ENCODE assay signal across 15 cellular contexts in the genomic region with DNA sequence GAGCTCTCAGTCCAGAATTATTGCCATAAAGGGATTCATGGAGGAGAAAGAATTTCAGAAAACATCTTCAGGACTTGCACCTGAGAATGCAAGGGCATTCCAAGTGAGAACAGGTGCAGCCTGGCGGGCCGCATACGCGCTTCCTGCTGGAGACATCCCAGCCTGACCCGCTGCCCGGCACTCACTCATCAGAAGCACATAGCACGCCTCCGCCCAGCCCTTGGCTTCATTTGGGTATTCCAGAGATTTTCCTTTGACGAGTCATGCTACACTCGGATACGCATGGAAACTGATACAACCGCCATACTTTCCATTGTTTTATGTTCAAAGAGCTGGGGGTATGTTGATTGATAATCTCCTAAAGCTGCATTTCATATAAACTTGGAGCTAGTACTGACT.
DNase-seq lines count a peak whose midpoint lies in the region; ATAC-seq and TF ChIP-seq lines count a peak whose summit lies in the region.
"Had no signal": no experiment of that assay in that cellular context is flagged by ENCODE, and none has a peak within 500 bp of the region (broad histone marks: within the 10 kb centered on the region; RNA-seq: fewer than 3 reads in every experiment).

No MANE protein-coding gene starts in this region.

- H3K4me1 Mint-ChIP-seq in CD8-positive, alpha-beta memory T cell = peaks cover 36 to 44% (median 39%) of the 10 kb centered on the region in 3 donors
- peaks cover 31% of the 10 kb centered on the region for H3K4me1 Mint-ChIP-seq in T-helper 17 cell

- no peaks in the 10 kb centered on the region for H3K27me3 ChIP-seq in CD8-positive, alpha-beta memory T cell (ENCODE audit: insufficient read depth, low read length, poor library complexity, severe bottlenecking)
- H3K27me3 ChIP-seq in tibial artery = peaks cover 0 to 29% of the 10 kb centered on the region in 2 donors
- H3K27me3 ChIP-seq: BE2C had no signal

- peak overlapping the region in 2 of 7 donors; percentile 29 to 38 for H3K4me3 Mint-ChIP-seq in CD8-positive, alpha-beta memory T cell
- peak overlapping the region; percentile 33 for H3K4me3 Mint-ChIP-seq in T-helper 17 cell
- H3K4me3 Mint-ChIP-seq: H9 had no signal

- H3K27ac Mint-ChIP-seq in CD8-positive, alpha-beta memory T cell = peak overlapping the region in 6 of 8 donors; percentile 9 to 99 (median 53)
- peak overlapping the region; percentile 96 for H3K27ac Mint-ChIP-seq in T-helper 17 cell
- H3K27ac Mint-ChIP-seq: H9 had no signal

- intact Hi-C loops in tibial artery (cut with DNase I; ENCODE audit: low total_unique reads) = no loop called here

- peaks cover 0 to 2% of the 10 kb centered on the region in 2 donors for H3K27me3 Mint-ChIP-seq in CD8-positive, alpha-beta memory T cell
- no peaks in the 10 kb centered on the region for H3K27me3 Mint-ChIP-seq in T-helper 17 cell

- peak; percentile 74 for DNase-seq in A172 (ENCODE audit: low spot score)
- DNase-seq in CD8-positive, alpha-beta memory T cell = no peak
- no peak for DNase-seq in T-helper 17 cell
- DNase-seq in kidney tubule cell (ENCODE audit: low spot score) = peak; percentile 58
- DNase-seq in middle frontal gyrus (ENCODE audit: extremely low spot score, low spot score) = no peak
- no peak for DNase-seq in NCI-H345 treated with DMSO at 0.1 percent for 48 hours (lab: John Stamatoyannopoulos, UW; ENCODE audit: unreplicated experiment)
- DNase-seq in tibial artery = no peak
- DNase-seq: activated naive CD4-positive, alpha-beta T cell treated with Interleukin-2 at 50 U/mL for 16 hours; BE2C; H9; kidney had no signal

- peaks cover 20% of the 10 kb centered on the region for H3K4me1 ChIP-seq in CD8-positive, alpha-beta memory T cell (ENCODE audit: insufficient read depth, low read length)
- peaks cover 0 to 5% (median 2%) of the 10 kb centered on the region in 4 donors for H3K4me1 ChIP-seq in tibial artery
- H3K4me1 ChIP-seq: BE2C had no signal

- POLR2A ChIA-PET in CD8-positive, alpha-beta memory T cell (lab: Charles Lee) = no interaction called here

- no peaks in the 10 kb centered on the region for H3K36me3 ChIP-seq in CD8-positive, alpha-beta memory T cell (ENCODE audit: insufficient read depth, low read length)
- no peaks in the 10 kb centered on the region for H3K36me3 ChIP-seq in tibial artery
- H3K36me3 ChIP-seq: BE2C had no signal

- TF ChIP-seq CTCF in tibial artery (IDR thresholded peaks at IDR 0.05) = no peak

- ATAC-seq in T-helper 17 cell (no peak), HG02610 (IDR thresholded peaks at IDR 0.05; ENCODE audit: unreplicated experiment) (no peak)

- no peaks in the 10 kb centered on the region for H3K9me3 Mint-ChIP-seq in CD8-positive, alpha-beta memory T cell

- CTCF ChIA-PET in CD8-positive, alpha-beta memory T cell (lab: Charles Lee) = interaction anchor here (1.3 kb wide), 1 partner anchor 78 kb away, joined by 3 read pairs; no protein-coding TSS in a partner anchor

- H3K4me3 ChIP-seq in CD8-positive, alpha-beta memory T cell (ENCODE audit: low read length) = no peak overlapping the region
- no peak overlapping the region for H3K4me3 ChIP-seq in tibial artery
- H3K4me3 ChIP-seq: smooth muscle cell had no signal

- no peaks in the 10 kb centered on the region for H3K9me3 ChIP-seq in CD8-positive, alpha-beta memory T cell (ENCODE audit: low read length)
- no peaks in the 10 kb centered on the region for H3K9me3 ChIP-seq in T-helper 17 cell (ENCODE audit: control insufficient read depth, low read length, poor library complexity, severe bottlenecking)
- H3K9me3 ChIP-seq in tibial artery = no peaks in the 10 kb centered on the region
- H3K9me3 ChIP-seq: BE2C had no signal

- no peak overlapping the region for H3K27ac ChIP-seq in CD8-positive, alpha-beta memory T cell (ENCODE audit: low read depth, low read length)
- H3K27ac ChIP-seq in tibial artery = no peak overlapping the region
- H3K27ac ChIP-seq: RWPE1, VCaP had no signal

- no peaks in the 10 kb centered on the region for H3K36me3 Mint-ChIP-seq in CD8-positive, alpha-beta memory T cell
- no peaks in the 10 kb centered on the region for H3K36me3 Mint-ChIP-seq in T-helper 17 cell (ENCODE audit: low read depth)

Comparison
In these comparisons a context has a peak if more than half of its experiments do, and no peak if none do; other contexts are left out.
1. DNase-seq: peak in A172 (single experiment) and kidney tubule cell (single experiment); none in CD8-positive, alpha-beta memory T cell (0 of 5), T-helper 17 cell (0 of 3), middle frontal gyrus (single experiment), NCI-H345 treated with DMSO at 0.1 percent for 48 hours (single experiment) and tibial artery (0 of 2).